7 cellular contexts compared by ENCODE assay signal in genomic region chr19:4910594-4911273, GRCh38. TPM values are rescaled to one million over a fixed set of nuclear protein-coding genes. Genes with fewer than 3 reads are reported as not detected.
DNase-seq lines count a peak whose midpoint lies in the region; ATAC-seq and TF ChIP-seq lines count a peak whose summit lies in the region.

No MANE protein-coding gene starts in this region.

- H4K8ac ChIP-seq in IMR-90 (ENCODE audit: low read depth in 2 of 2, low read length in 2 of 2), result peak overlapping the region; percentile 82 to 96

- H2AFZ ChIP-seq in DND-41 (ENCODE audit: low read depth, low read length), result peak overlapping the region; percentile 3; the same call in 1 of the 2 replicates
- H2AFZ ChIP-seq in IMR-90 (replicated peaks; ENCODE audit: low read length, poor library complexity), result peak overlapping the region; percentile 84

- BruUV-seq in IMR-90 (replicated peaks; lab: Mats Ljungman, UMichigan), result no TSS peak

- peak overlapping the region; percentile 98 for H2AK9ac ChIP-seq in IMR-90 (replicated peaks; ENCODE audit: low read depth, low read length, poor library complexity)

- peak overlapping the region; percentile 94 for H3K56ac ChIP-seq in IMR-90 (ENCODE audit: extremely low read depth, insufficient read depth, low read length)

- H3K27me3 ChIP-seq in DND-41 (ENCODE audit: insufficient read depth, low read length, poor library complexity) (no peaks in the 10 kb centered on the region), IMR-90 (ENCODE audit: control insufficient read depth, insufficient read depth, low read length) (no peaks in the 10 kb centered on the region)

- peak overlapping the region; percentile 82 for H2BK20ac ChIP-seq in IMR-90 (ENCODE audit: low read depth, low read length)

- H3K4me1 ChIP-seq in DND-41 (ENCODE audit: insufficient read depth, low read length), result peaks cover 53% of the 10 kb centered on the region
- H3K4me1 ChIP-seq in IMR-90 (ENCODE audit: control insufficient read depth, insufficient read depth, low read length), result peaks cover 35% of the 10 kb centered on the region

- peak overlapping the region; percentile 74 for H4K5ac ChIP-seq in IMR-90 (ENCODE audit: low read depth, low read length)

- peak overlapping the region; percentile 98 for H3K4ac ChIP-seq in IMR-90 (ENCODE audit: low read depth, low read length)

- TF ChIP-seq CTCF in DND-41 (IDR thresholded peaks at IDR 0.05; ENCODE audit: borderline replicate concordance, extremely low read depth, low read length, poor library complexity, severe bottlenecking) (no peak), IMR-90 (conservative IDR thresholded peaks at IDR 0.05; ENCODE audit: low read depth, low read length) (no peak)

- POLR2A ChIA-PET in IMR-90 (lab: Charles Lee; ENCODE audit: unreplicated experiment), result interaction anchor here (0.9 to 2.3 kb wide), 4 partner anchors 40 to 101 kb away, joined by 3 to 10 read pairs (median 6); no protein-coding TSS in a partner anchor

- peak; percentile 21; the same call in 1 of the 2 replicates for TF ChIP-seq POLR2A in IMR-90 (IDR thresholded peaks at IDR 0.05; ENCODE audit: low read depth, low read length)

- H2AK5ac ChIP-seq in IMR-90 (ENCODE audit: low read depth, low read length), result peak overlapping the region; percentile 95

- H3K79me1 ChIP-seq in IMR-90 (ENCODE audit: low read depth in 1 of 2, low read length in 2 of 2), result peaks cover 0 to 49% of the 10 kb centered on the region in 2 experiments; a peak in 2 of 4 replicates

- in situ Hi-C loops in IMR-90 (cut with MboI; ENCODE audit: low sequenced_read_pairs), result loop anchor here (5.0 kb wide), 2 partner anchors 38 to 103 kb away; no protein-coding TSS in a partner anchor

- peak overlapping the region; percentile 95 for H3K4me2 ChIP-seq in DND-41 (ENCODE audit: insufficient read depth, low read length)
- H3K4me2 ChIP-seq in IMR-90 (ENCODE audit: low read depth, low read length), result peak overlapping the region; percentile 67

- H2BK5ac ChIP-seq in IMR-90 (ENCODE audit: low read depth, low read length, poor library complexity, severe bottlenecking), result peak overlapping the region; percentile 93

- peaks cover 55% of the 10 kb centered on the region for H3K36me3 ChIP-seq in DND-41 (ENCODE audit: insufficient read depth, low read length)
- H3K36me3 ChIP-seq in IMR-90 (ENCODE audit: control insufficient read depth, insufficient read depth, low read length), result no peaks in the 10 kb centered on the region; the same call in 1 of the 2 replicates

- H3K23ac ChIP-seq in IMR-90 (ENCODE audit: low read depth, low read length), result peak overlapping the region; percentile 99

- peak; percentile 64 for DNase-seq in DND-41
- peak; percentile 64 for DNase-seq in IMR-90
- peak; percentile 26 to 42 for DNase-seq in activated CD4-positive, alpha-beta T cell treated with anti-CD3 and anti-CD28 coated beads, Interleukin-2, amount 50 U/mL, for 48 hours
- DNase-seq in germinal center (ENCODE audit: low spot score), result peak; percentile 48
- peak; percentile 17 for DNase-seq in renal cortical epithelial cell (ENCODE audit: low read depth)
- no peak for DNase-seq in HuH-7.5 (ENCODE audit: low spot score)

- peak overlapping the region; percentile 90 for H3K14ac ChIP-seq in IMR-90 (replicated peaks; ENCODE audit: low read depth, low read length)

- H3K9me1 ChIP-seq in IMR-90 (ENCODE audit: insufficient read depth, low read length), result peaks cover 7% of the 10 kb centered on the region; the same call in 1 of the 2 replicates

- peak overlapping the region; percentile 56 for H3K18ac ChIP-seq in IMR-90 (ENCODE audit: low read depth, low read length)

- ATAC-seq in DND-41 (ENCODE audit: insufficient read depth, low read depth) (no peak), IMR-90 (ENCODE audit: low read depth) (no peak), HG02852 (IDR thresholded peaks at IDR 0.05; ENCODE audit: unreplicated experiment) (no peak)

- CTCF ChIA-PET in IMR-90 (lab: Yijun Ruan, JAX), result interaction anchor here (1.0 to 4.6 kb wide), 4 partner anchors 39 to 121 kb away, joined by 3 to 30 read pairs (median 6); no protein-coding TSS in a partner anchor

- TF ChIP-seq RAD21 in IMR-90 (IDR thresholded peaks at IDR 0.05; ENCODE audit: low read length), result no peak

- peak overlapping the region; percentile 75; the same call in 2 of the 3 replicates for H2BK15ac ChIP-seq in IMR-90 (ENCODE audit: low read depth, low read length)

- peak overlapping the region; percentile 29 to 61; a peak in 3 of 4 replicates for H3K4me3 ChIP-seq in DND-41 (ENCODE audit: low read depth in 1 of 2, low read length in 2 of 2)
- peak overlapping the region; percentile 87 for H3K4me3 ChIP-seq in IMR-90 (ENCODE audit: insufficient read depth, low read depth, low read length)

- intact Hi-C loops in IMR-90 (cut with micrococcal nuclease), result loop anchor here (1.0 to 2.0 kb wide), 5 partner anchors 38 to 178 kb away; partner anchors contain the start of gene KDM4B

- H2BK120ac ChIP-seq in IMR-90 (ENCODE audit: low read depth, low read length), result peak overlapping the region; percentile 94

- H4K91ac ChIP-seq in IMR-90 (ENCODE audit: insufficient read depth, low read depth, low read length), result peak overlapping the region; percentile 92

- H3K9ac ChIP-seq in DND-41 (ENCODE audit: low read depth, low read length), result peak overlapping the region; percentile 92
- H3K9ac ChIP-seq in IMR-90 (ENCODE audit: low read depth, low read length), result peak overlapping the region; percentile 85

- H3K9me3 ChIP-seq in DND-41 (ENCODE audit: insufficient read depth, low read length, severe bottlenecking) (no peaks in the 10 kb centered on the region), IMR-90 (ENCODE audit: control insufficient read depth, insufficient read depth, low read length) (no peaks in the 10 kb centered on the region)

- H4K20me1 ChIP-seq in DND-41 (ENCODE audit: insufficient read depth, low read length) (peaks cover 55% of the 10 kb centered on the region), IMR-90 (ENCODE audit: insufficient read depth, low read length) (peaks cover 22% of the 10 kb centered on the region)

- H3K79me2 ChIP-seq in DND-41 (ENCODE audit: insufficient read depth, low read length), result peaks cover 59% of the 10 kb centered on the region

- 25% methylated on average over 7 of the region's 23 CpGs; no CpG with 5 or more reads in 1 of the 2 experiments for WGBS in IMR-90 (ENCODE audit: extremely low coverage in 2 of 2, insufficient read length in 1 of 2), 2 experiments

- dilution Hi-C loops in IMR-90 (cut with HindIII; ENCODE audit: low sequenced_read_pairs, unreplicated experiment), result no loop called here

- peak overlapping the region; percentile 55 for H3K27ac ChIP-seq in DND-41 (ENCODE audit: low read length)
- peak overlapping the region; percentile 91 for H3K27ac ChIP-seq in IMR-90 (ENCODE audit: insufficient read depth, low read length)

TF ChIP-seq in IMR-90, 13 proteins besides CTCF, POLR2A, EP300 and RAD21:
- no peak for TF ChIP-seq BHLHE40 (IDR thresholded peaks at IDR 0.05; ENCODE audit: low read depth, low read length)
- TF ChIP-seq CEBPB (IDR thresholded peaks at IDR 0.05; ENCODE audit: low read depth, low read length), result no peak
- no peak for TF ChIP-seq MXI1 (IDR thresholded peaks at IDR 0.05; ENCODE audit: borderline replicate concordance, low read depth, low read length)
- TF ChIP-seq MAFK (IDR thresholded peaks at IDR 0.05; ENCODE audit: low read depth, low read length), result no peak
- no peak for TF ChIP-seq FOS (IDR thresholded peaks at IDR 0.05; ENCODE audit: low read depth, low read length)
- no peak for TF ChIP-seq RFX5 (IDR thresholded peaks at IDR 0.05; ENCODE audit: low read depth, low read length)

RNA-seq across cellular contexts. Expression of gene UHRF1, which starts 1.4 kb away (rescaled TPM):
- total RNA-seq in IMR-90 (2012; rRNA removed), result 57.4 and 70.3 TPM in 2 replicates
- 47.4 and 49.2 TPM in 2 replicates for polyA plus RNA-seq in IMR-90 (2012; rRNA removed)
- 32.5 and 35.1 TPM in 2 replicates for polyA plus RNA-seq in IMR-90 (2012; cell fraction: cytosol; rRNA removed)
- polyA plus RNA-seq in IMR-90 (2012; cell fraction: nucleus; rRNA removed; ENCODE audit: low replicate concordance), result 42.0 and 73.3 TPM in 2 replicates
- 18.0 and 26.2 TPM in 2 replicates for total RNA-seq in renal cortical epithelial cell

RNA-seq across cellular contexts. Expression of gene ARRDC5, which starts 8.0 kb away (rescaled TPM):
- total RNA-seq in IMR-90 (2012; rRNA removed) (not detected in 2 replicates), renal cortical epithelial cell (not detected in 2 replicates)
- polyA plus RNA-seq in IMR-90 (2012; rRNA removed), result not detected in 2 replicates
- polyA plus RNA-seq in IMR-90 (2012; cell fraction: cytosol; rRNA removed), result not detected in 2 replicates
- 0.04 and 0.09 TPM in 2 replicates for polyA plus RNA-seq in IMR-90 (2012; cell fraction: nucleus; rRNA removed; ENCODE audit: low replicate concordance)

RNA-seq across cellular contexts. Expression of gene PLIN3, which starts 43.3 kb away (rescaled TPM):
- total RNA-seq in IMR-90 (2012; rRNA removed), result 246 and 289 TPM in 2 replicates
- polyA plus RNA-seq in IMR-90 (2012; rRNA removed), result 147 and 170 TPM in 2 replicates
- 125 and 358 TPM in 2 replicates for polyA plus RNA-seq in IMR-90 (2012; cell fraction: cytosol; rRNA removed)
- 67.4 and 161 TPM in 2 replicates for polyA plus RNA-seq in IMR-90 (2012; cell fraction: nucleus; rRNA removed; ENCODE audit: low replicate concordance)
- total RNA-seq in renal cortical epithelial cell, result 348 and 378 TPM in 2 replicates

RNA-seq across cellular contexts. Expression of gene KDM4B, which starts 58.2 kb away (rescaled TPM):
- total RNA-seq in IMR-90 (2012; rRNA removed) (5.0 TPM in 2 replicates), renal cortical epithelial cell (8.7 and 47.0 TPM in 2 replicates)
- polyA plus RNA-seq in IMR-90 (2012; rRNA removed), result 17.9 and 20.8 TPM in 2 replicates
- polyA plus RNA-seq in IMR-90 (2012; cell fraction: cytosol; rRNA removed), result 9.5 and 17.5 TPM in 2 replicates
- polyA plus RNA-seq in IMR-90 (2012; cell fraction: nucleus; rRNA removed; ENCODE audit: low replicate concordance), result 37.9 and 61.0 TPM in 2 replicates
